8 cellular contexts compared by ENCODE assay signal in the genomic region with DNA sequence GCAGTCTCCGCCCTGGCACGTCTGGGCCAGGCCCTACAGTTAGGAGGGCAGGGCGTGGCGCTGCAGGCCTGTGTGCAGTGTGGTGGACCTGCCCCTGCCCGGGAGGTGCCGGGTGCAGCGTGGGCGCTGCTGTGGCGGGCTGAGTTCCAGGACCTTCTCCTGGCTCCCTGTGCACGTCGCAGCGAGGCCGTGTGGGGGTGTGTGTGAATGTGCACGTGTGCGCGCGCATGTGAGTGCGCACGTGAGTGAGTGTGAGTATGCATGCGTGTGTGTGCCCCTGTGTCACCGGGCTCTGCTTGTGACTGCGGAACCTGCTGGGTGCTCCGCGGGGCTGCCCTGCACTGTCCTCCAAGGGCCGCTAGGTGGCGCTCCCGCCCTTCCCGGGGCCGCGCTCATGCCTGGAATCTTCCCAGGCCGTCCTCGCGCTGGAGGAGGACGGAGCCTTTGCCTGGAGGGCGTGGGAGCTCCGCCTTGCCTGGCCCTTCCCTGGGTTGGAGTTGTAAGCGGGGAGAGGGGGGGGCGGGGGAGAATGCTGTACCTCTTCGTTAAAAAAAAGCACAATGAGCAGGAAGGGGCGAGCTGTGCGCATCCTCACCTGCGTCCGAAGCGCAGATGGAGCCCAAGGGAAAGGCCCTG.
DNase-seq lines count a peak whose midpoint lies in the region; ATAC-seq and TF ChIP-seq lines count a peak whose summit lies in the region.

No MANE protein-coding gene starts in this region.

- no peak overlapping the region for H3K4me3 Mint-ChIP-seq in GM23338
- no peak overlapping the region for H3K4me3 Mint-ChIP-seq in endodermal cell
- H3K4me3 Mint-ChIP-seq in mesothelial cell of epicardium: no peak overlapping the region

- H3K79me2 ChIP-seq in GM23338 (replicated peaks; ENCODE audit: insufficient read depth): no peaks in the 10 kb centered on the region

- H3K36me3 Mint-ChIP-seq in GM23338 (ENCODE audit: low read depth) (peaks cover 3% of the 10 kb centered on the region; the same call in 1 of the 3 replicates), endodermal cell (ENCODE audit: low read depth) (peaks cover 10% of the 10 kb centered on the region), mesothelial cell of epicardium (peaks cover 12% of the 10 kb centered on the region)

- DNase-seq in AG20443 (ENCODE audit: low spot score) (peak; percentile 93), GM23338 (ENCODE audit: low spot score) (peak; percentile 86), NCI-H774 (lab: John Stamatoyannopoulos, UW) (peak; percentile 33), endodermal cell (peak; percentile 95), mesothelial cell of epicardium (ENCODE audit: low spot score in 2 of 2, unreplicated experiment in 2 of 2) (peak; percentile 81 to 93)
- DNase-seq in activated CD8-positive, alpha-beta memory T cell treated with anti-CD3 and anti-CD28 coated beads for 48 hours (ENCODE audit: low read depth in 2 of 3, low spot score in 2 of 3): peak; percentile 29 to 52 (median 51)
- peak; percentile 39 to 50 for DNase-seq in stimulated activated CD8-positive, alpha-beta memory T cell treated with anti-CD3 and anti-CD28 coated beads, Interleukin-2, amount 100 ng/mL, for 48 hours (ENCODE audit: low read depth in 2 of 2)

- H3K27me3 Mint-ChIP-seq in GM23338 (ENCODE audit: insufficient read depth, low read depth, poor library complexity): peaks cover 3% of the 10 kb centered on the region
- no peaks in the 10 kb centered on the region for H3K27me3 Mint-ChIP-seq in endodermal cell (ENCODE audit: insufficient read depth)
- no peaks in the 10 kb centered on the region for H3K27me3 Mint-ChIP-seq in mesothelial cell of epicardium (ENCODE audit: low read depth)

- no peak overlapping the region for H3K9ac ChIP-seq in endodermal cell (ENCODE audit: extremely low read depth, low read length, poor library complexity, severe bottlenecking)

- no peak overlapping the region for H3K4me2 ChIP-seq in GM23338

- no peak overlapping the region for H2AFZ ChIP-seq in GM23338

- H3K4me1 ChIP-seq in GM23338 (ENCODE audit: insufficient read depth) (no peaks in the 10 kb centered on the region), endodermal cell (ENCODE audit: control insufficient read depth, insufficient read depth, low read length) (peaks cover 9% of the 10 kb centered on the region)

- H3K27ac Mint-ChIP-seq in GM23338 (no peak overlapping the region), endodermal cell (peak overlapping the region; percentile 55), mesothelial cell of epicardium (no peak overlapping the region)

- H3K9me3 Mint-ChIP-seq in GM23338 (no peaks in the 10 kb centered on the region), endodermal cell (no peaks in the 10 kb centered on the region), mesothelial cell of epicardium (no peaks in the 10 kb centered on the region)

- 37 to 42% methylated on average over 13 to 43 of the region's 44 CpGs for WGBS in endodermal cell (ENCODE audit: insufficient coverage in 1 of 2, insufficient read length in 1 of 2), 2 experiments

- H3K36me3 ChIP-seq in GM23338 (ENCODE audit: insufficient read depth) (no peaks in the 10 kb centered on the region), endodermal cell (ENCODE audit: control insufficient read depth, insufficient read depth, low read length) (peaks cover 4% of the 10 kb centered on the region)

- TF ChIP-seq CTCF in GM23338 (conservative IDR thresholded peaks at IDR 0.05; ENCODE audit: low read depth in 2 of 2) (peak; percentile 73 to 100), endodermal cell (conservative IDR thresholded peaks at IDR 0.05) (peak; percentile 96), mesothelial cell of epicardium (IDR thresholded peaks at IDR 0.05; ENCODE audit: unreplicated experiment) (peak; percentile 98)

- H3K9me2 ChIP-seq in GM23338 (ENCODE audit: insufficient read depth): no peaks in the 10 kb centered on the region

- H3K4me1 Mint-ChIP-seq in GM23338 (peaks cover 3% of the 10 kb centered on the region; the same call in 2 of the 3 replicates), endodermal cell (peaks cover 19% of the 10 kb centered on the region), mesothelial cell of epicardium (peaks cover 10% of the 10 kb centered on the region)

- no peaks in the 10 kb centered on the region for H3K9me3 ChIP-seq in endodermal cell (ENCODE audit: control insufficient read depth, low read length)

- H3K27me3 ChIP-seq in GM23338 (ENCODE audit: insufficient read depth) (no peaks in the 10 kb centered on the region), endodermal cell (ENCODE audit: control insufficient read depth, insufficient read depth, low read length, poor library complexity, severe bottlenecking) (no peaks in the 10 kb centered on the region)

- H3K4me3 ChIP-seq in GM23338 (no peak overlapping the region), endodermal cell (ENCODE audit: low read length) (no peak overlapping the region)

- no peaks in the 10 kb centered on the region; the same call in 1 of the 2 replicates for H4K20me1 ChIP-seq in GM23338 (replicated peaks; ENCODE audit: insufficient read depth)

- no peaks in the 10 kb centered on the region for H3F3A ChIP-seq in GM23338 (replicated peaks; ENCODE audit: low read depth)

- ATAC-seq in GM23338: peak; percentile 89
- ATAC-seq in HG02642 (IDR thresholded peaks at IDR 0.05; ENCODE audit: poor library complexity, unreplicated experiment): no peak

- H3K27ac ChIP-seq in GM23338 (ENCODE audit: low read depth) (no peak overlapping the region), endodermal cell (ENCODE audit: low read depth, low read length) (peak overlapping the region; percentile 3)

TF ChIP-seq in GM23338, 12 proteins besides CTCF, POLR2A, EP300 and RAD21 (continues in another document):
- TF ChIP-seq CREB1 (CRISPR knock-in tag; IDR thresholded peaks at IDR 0.05; ENCODE audit: low read depth): no peak
- no peak for TF ChIP-seq ZNF462 (CRISPR knock-in tag; IDR thresholded peaks at IDR 0.05)
- TF ChIP-seq STAT1 (IDR thresholded peaks at IDR 0.05; ENCODE audit: unreplicated experiment): no peak
- no peak for TF ChIP-seq EZH2 (IDR thresholded peaks at IDR 0.05; ENCODE audit: low read depth, unreplicated experiment)
- no peak for TF ChIP-seq ZNF331 (CRISPR knock-in tag; IDR thresholded peaks at IDR 0.05; ENCODE audit: low read depth)
- TF ChIP-seq POLR2AphosphoS5 (IDR thresholded peaks at IDR 0.05; ENCODE audit: low read depth): no peak
- no peak for TF ChIP-seq NANOG (IDR thresholded peaks at IDR 0.05; ENCODE audit: borderline replicate concordance)

Comparison
In these comparisons a context has a peak if more than half of its experiments do, and no peak if none do; other contexts are left out.
1. DNase-seq: peak in every context shown above with its lines; median percentile 95 in endodermal cell; 93 in AG20443; 87 in mesothelial cell of epicardium; 86 in GM23338; 51 in activated CD8-positive, alpha-beta memory T cell treated with anti-CD3 and anti-CD28 coated beads for 48 hours; 44 in stimulated activated CD8-positive, alpha-beta memory T cell treated with anti-CD3 and anti-CD28 coated beads, Interleukin-2, amount 100 ng/mL, for 48 hours; 33 in NCI-H774.